1 cellular context compared by ENCODE assay signal in the genomic region with DNA sequence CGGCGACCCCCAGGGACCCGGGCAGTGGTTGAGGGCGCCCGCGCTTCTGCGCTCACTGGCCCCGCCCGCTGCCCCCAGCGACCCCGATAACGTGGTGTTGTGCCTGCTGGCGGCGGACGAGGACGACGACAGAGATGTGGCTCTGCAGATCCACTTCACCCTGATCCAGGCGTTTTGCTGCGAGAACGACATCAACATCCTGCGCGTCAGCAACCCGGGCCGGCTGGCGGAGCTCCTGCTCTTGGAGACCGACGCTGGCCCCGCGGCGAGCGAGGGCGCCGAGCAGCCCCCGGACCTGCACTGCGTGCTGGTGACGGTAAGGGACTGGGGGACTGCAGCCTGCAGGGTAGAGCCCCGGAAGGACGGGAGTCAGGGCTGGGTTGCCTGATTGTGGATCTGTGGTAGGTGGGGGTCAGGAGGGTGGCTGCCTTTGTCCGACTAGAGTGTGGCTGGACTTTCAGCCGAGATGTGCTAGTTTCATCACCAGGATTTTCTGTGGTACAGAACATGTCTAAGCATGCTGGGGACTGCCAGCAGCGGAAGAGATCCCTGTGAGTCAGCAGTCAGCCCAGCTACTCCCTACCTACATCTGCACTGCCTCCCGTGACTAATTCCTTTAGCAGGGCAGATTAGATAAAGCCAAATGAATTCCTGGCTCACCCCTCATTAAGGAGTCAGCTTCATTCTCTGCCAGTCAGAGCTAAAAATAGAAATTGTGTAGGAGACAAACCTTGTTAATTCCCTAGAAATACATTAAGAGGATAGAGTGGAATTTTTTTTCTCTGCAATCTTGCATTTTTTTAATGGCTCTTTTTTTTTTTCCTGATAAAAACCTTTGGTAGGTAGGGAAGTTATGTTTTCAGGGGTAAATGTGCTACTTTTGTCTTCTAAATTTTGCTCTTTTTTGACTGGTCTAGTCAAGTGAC.
TF ChIP-seq lines count a peak whose summit lies in the region.

No MANE protein-coding gene starts in this region.

TF ChIP-seq in K562, 482 proteins besides CTCF, POLR2A, EP300 and RAD21 (continued from another document and continues in another):
- TF ChIP-seq ZFPM2 (CRISPR knock-in tag; IDR thresholded peaks at IDR 0.05), result no peak
- TF ChIP-seq ZNF75A (CRISPR knock-in tag; IDR thresholded peaks at IDR 0.05), result no peak
- TF ChIP-seq, protein P1, sequence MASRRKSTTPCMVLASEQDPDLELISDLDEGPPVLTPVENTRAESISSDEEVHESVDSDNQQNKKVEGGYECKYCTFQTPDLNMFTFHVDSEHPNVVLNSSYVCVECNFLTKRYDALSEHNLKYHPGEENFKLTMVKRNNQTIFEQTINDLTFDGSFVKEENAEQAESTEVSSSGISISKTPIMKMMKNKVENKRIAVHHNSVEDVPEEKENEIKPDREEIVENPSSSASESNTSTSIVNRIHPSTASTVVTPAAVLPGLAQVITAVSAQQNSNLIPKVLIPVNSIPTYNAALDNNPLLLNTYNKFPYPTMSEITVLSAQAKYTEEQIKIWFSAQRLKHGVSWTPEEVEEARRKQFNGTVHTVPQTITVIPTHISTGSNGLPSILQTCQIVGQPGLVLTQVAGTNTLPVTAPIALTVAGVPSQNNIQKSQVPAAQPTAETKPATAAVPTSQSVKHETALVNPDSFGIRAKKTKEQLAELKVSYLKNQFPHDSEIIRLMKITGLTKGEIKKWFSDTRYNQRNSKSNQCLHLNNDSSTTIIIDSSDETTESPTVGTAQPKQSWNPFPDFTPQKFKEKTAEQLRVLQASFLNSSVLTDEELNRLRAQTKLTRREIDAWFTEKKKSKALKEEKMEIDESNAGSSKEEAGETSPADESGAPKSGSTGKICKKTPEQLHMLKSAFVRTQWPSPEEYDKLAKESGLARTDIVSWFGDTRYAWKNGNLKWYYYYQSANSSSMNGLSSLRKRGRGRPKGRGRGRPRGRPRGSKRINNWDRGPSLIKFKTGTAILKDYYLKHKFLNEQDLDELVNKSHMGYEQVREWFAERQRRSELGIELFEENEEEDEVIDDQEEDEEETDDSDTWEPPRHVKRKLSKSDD (conservative IDR thresholded peaks at IDR 0.05; ENCODE audit: low read length), result no peak
- no peak for TF ChIP-seq SRSF7 (optimal IDR thresholded peaks at IDR 0.05; ENCODE audit: low read depth, low read length)
- TF ChIP-seq NONO (IDR thresholded peaks at IDR 0.05; ENCODE audit: low read depth in 2 of 2, low read length in 1 of 2), result peak; percentile 26 to 62; a peak in 1 of 4 replicates
- TF ChIP-seq, protein P2, sequence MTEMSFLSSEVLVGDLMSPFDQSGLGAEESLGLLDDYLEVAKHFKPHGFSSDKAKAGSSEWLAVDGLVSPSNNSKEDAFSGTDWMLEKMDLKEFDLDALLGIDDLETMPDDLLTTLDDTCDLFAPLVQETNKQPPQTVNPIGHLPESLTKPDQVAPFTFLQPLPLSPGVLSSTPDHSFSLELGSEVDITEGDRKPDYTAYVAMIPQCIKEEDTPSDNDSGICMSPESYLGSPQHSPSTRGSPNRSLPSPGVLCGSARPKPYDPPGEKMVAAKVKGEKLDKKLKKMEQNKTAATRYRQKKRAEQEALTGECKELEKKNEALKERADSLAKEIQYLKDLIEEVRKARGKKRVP (CRISPR knock-in tag; IDR thresholded peaks at IDR 0.05), result peak; percentile 89
- TF ChIP-seq, protein P3, sequence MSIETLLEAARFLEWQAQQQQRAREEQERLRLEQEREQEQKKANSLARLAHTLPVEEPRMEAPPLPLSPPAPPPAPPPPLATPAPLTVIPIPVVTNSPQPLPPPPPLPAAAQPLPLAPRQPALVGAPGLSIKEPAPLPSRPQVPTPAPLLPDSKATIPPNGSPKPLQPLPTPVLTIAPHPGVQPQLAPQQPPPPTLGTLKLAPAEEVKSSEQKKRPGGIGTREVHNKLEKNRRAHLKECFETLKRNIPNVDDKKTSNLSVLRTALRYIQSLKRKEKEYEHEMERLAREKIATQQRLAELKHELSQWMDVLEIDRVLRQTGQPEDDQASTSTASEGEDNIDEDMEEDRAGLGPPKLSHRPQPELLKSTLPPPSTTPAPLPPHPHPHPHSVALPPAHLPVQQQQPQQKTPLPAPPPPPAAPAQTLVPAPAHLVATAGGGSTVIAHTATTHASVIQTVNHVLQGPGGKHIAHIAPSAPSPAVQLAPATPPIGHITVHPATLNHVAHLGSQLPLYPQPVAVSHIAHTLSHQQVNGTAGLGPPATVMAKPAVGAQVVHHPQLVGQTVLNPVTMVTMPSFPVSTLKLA (conservative IDR thresholded peaks at IDR 0.05), result peak; percentile 72 to 86
- no peak for TF ChIP-seq ZBED1 (IDR thresholded peaks at IDR 0.05)
- no peak; the same call in 1 of the 2 replicates for TF ChIP-seq CBFB (CRISPR knock-in tag; IDR thresholded peaks at IDR 0.05)
- TF ChIP-seq, protein P4, sequence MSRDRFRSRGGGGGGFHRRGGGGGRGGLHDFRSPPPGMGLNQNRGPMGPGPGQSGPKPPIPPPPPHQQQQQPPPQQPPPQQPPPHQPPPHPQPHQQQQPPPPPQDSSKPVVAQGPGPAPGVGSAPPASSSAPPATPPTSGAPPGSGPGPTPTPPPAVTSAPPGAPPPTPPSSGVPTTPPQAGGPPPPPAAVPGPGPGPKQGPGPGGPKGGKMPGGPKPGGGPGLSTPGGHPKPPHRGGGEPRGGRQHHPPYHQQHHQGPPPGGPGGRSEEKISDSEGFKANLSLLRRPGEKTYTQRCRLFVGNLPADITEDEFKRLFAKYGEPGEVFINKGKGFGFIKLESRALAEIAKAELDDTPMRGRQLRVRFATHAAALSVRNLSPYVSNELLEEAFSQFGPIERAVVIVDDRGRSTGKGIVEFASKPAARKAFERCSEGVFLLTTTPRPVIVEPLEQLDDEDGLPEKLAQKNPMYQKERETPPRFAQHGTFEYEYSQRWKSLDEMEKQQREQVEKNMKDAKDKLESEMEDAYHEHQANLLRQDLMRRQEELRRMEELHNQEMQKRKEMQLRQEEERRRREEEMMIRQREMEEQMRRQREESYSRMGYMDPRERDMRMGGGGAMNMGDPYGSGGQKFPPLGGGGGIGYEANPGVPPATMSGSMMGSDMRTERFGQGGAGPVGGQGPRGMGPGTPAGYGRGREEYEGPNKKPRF (IDR thresholded peaks at IDR 0.05; ENCODE audit: low read depth, low read length), result no peak
- TF ChIP-seq KDM5B (IDR thresholded peaks at IDR 0.05; ENCODE audit: insufficient replicate concordance, low read depth, low read length), result peak; percentile 48
- TF ChIP-seq DNMT1 (IDR thresholded peaks at IDR 0.05), result no peak
- no peak for TF ChIP-seq SIX5 (IDR thresholded peaks at IDR 0.05; ENCODE audit: borderline replicate concordance in 1 of 2, insufficient read depth in 1 of 2, low read depth in 1 of 2, low read length in 2 of 2)
- no peak for TF ChIP-seq ZNF140 (CRISPR knock-in tag; IDR thresholded peaks at IDR 0.05)
- TF ChIP-seq, protein P5, sequence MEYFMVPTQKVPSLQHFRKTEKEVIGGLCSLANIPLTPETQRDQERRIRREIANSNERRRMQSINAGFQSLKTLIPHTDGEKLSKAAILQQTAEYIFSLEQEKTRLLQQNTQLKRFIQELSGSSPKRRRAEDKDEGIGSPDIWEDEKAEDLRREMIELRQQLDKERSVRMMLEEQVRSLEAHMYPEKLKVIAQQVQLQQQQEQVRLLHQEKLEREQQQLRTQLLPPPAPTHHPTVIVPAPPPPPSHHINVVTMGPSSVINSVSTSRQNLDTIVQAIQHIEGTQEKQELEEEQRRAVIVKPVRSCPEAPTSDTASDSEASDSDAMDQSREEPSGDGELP (CRISPR knock-in tag; IDR thresholded peaks at IDR 0.05; ENCODE audit: borderline replicate concordance), result peak; percentile 73
- TF ChIP-seq, protein P6, sequence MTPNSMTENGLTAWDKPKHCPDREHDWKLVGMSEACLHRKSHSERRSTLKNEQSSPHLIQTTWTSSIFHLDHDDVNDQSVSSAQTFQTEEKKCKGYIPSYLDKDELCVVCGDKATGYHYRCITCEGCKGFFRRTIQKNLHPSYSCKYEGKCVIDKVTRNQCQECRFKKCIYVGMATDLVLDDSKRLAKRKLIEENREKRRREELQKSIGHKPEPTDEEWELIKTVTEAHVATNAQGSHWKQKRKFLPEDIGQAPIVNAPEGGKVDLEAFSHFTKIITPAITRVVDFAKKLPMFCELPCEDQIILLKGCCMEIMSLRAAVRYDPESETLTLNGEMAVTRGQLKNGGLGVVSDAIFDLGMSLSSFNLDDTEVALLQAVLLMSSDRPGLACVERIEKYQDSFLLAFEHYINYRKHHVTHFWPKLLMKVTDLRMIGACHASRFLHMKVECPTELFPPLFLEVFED (CRISPR knock-in tag; conservative IDR thresholded peaks at IDR 0.05), result no peak
- peak; percentile 53; the same call in 1 of the 2 replicates for TF ChIP-seq MXI1 (IDR thresholded peaks at IDR 0.05; ENCODE audit: low read depth, low read length)
- TF ChIP-seq ZNF175 (CRISPR knock-in tag; IDR thresholded peaks at IDR 0.05; ENCODE audit: low read depth), result peak; percentile 77; the same call in 1 of the 2 replicates
- TF ChIP-seq FOXK1 (CRISPR knock-in tag; IDR thresholded peaks at IDR 0.05; ENCODE audit: borderline replicate concordance), result peak; percentile 89
- no peak for TF ChIP-seq BDP1 (IDR thresholded peaks at IDR 0.05; ENCODE audit: insufficient read depth, insufficient read length)
- TF ChIP-seq EGR1 (conservative IDR thresholded peaks at IDR 0.05), result peak; percentile 41; the same call in 1 of the 2 replicates
- no peak for TF ChIP-seq TAF15 (IDR thresholded peaks at IDR 0.05; ENCODE audit: low read depth, low read length)
- peak; percentile 90 for TF ChIP-seq CBFA2T2 (conservative IDR thresholded peaks at IDR 0.05)
- no peak for TF ChIP-seq ZZZ3 (IDR thresholded peaks at IDR 0.05)
- peak; percentile 90 for TF ChIP-seq ZBTB7A (IDR thresholded peaks at IDR 0.05; ENCODE audit: borderline replicate concordance, control insufficient read depth, low read depth, low read length)
- TF ChIP-seq, protein P7, sequence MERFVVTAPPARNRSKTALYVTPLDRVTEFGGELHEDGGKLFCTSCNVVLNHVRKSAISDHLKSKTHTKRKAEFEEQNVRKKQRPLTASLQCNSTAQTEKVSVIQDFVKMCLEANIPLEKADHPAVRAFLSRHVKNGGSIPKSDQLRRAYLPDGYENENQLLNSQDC (CRISPR knock-in tag; IDR thresholded peaks at IDR 0.05), result no peak
- TF ChIP-seq, protein P8, sequence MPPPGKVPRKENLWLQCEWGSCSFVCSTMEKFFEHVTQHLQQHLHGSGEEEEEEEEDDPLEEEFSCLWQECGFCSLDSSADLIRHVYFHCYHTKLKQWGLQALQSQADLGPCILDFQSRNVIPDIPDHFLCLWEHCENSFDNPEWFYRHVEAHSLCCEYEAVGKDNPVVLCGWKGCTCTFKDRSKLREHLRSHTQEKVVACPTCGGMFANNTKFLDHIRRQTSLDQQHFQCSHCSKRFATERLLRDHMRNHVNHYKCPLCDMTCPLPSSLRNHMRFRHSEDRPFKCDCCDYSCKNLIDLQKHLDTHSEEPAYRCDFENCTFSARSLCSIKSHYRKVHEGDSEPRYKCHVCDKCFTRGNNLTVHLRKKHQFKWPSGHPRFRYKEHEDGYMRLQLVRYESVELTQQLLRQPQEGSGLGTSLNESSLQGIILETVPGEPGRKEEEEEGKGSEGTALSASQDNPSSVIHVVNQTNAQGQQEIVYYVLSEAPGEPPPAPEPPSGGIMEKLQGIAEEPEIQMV (tag; conservative IDR thresholded peaks at IDR 0.05; ENCODE audit: low read depth), result no peak
- peak in 1 of 2 experiments; percentile 37; a peak in 1 of 3 replicates for TF ChIP-seq CBX3 (IDR thresholded peaks at IDR 0.05; ENCODE audit: borderline replicate concordance in 1 of 2, low read length in 2 of 2)
- 0 out of 2 replicates have a peak, but pooled peaks have one; percentile 22 for TF ChIP-seq SMC3 (conservative IDR thresholded peaks at IDR 0.05; ENCODE audit: insufficient read depth, low read depth, low read length)
- no peak; a peak in 1 of 4 replicates for TF ChIP-seq ETV6 (IDR thresholded peaks at IDR 0.05; ENCODE audit: borderline replicate concordance in 1 of 2, low read depth in 2 of 2, low read length in 1 of 2)
- no peak for TF ChIP-seq ETV6 (CRISPR knock-in tag; IDR thresholded peaks at IDR 0.05; ENCODE audit: borderline replicate concordance)
- peak; percentile 81 for TF ChIP-seq TAL1 (IDR thresholded peaks at IDR 0.05)
- TF ChIP-seq, protein P9, sequence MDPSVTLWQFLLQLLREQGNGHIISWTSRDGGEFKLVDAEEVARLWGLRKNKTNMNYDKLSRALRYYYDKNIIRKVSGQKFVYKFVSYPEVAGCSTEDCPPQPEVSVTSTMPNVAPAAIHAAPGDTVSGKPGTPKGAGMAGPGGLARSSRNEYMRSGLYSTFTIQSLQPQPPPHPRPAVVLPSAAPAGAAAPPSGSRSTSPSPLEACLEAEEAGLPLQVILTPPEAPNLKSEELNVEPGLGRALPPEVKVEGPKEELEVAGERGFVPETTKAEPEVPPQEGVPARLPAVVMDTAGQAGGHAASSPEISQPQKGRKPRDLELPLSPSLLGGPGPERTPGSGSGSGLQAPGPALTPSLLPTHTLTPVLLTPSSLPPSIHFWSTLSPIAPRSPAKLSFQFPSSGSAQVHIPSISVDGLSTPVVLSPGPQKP (CRISPR knock-in tag; IDR thresholded peaks at IDR 0.05), result no peak
- no peak for TF ChIP-seq TRIM28 (IDR thresholded peaks at IDR 0.05)
- TF ChIP-seq ZFP30 (CRISPR knock-in tag; IDR thresholded peaks at IDR 0.05; ENCODE audit: borderline replicate concordance), result no peak
- no peak for TF ChIP-seq KLF13 (tag; IDR thresholded peaks at IDR 0.05; ENCODE audit: borderline replicate concordance, low read depth)
- TF ChIP-seq, protein P10, sequence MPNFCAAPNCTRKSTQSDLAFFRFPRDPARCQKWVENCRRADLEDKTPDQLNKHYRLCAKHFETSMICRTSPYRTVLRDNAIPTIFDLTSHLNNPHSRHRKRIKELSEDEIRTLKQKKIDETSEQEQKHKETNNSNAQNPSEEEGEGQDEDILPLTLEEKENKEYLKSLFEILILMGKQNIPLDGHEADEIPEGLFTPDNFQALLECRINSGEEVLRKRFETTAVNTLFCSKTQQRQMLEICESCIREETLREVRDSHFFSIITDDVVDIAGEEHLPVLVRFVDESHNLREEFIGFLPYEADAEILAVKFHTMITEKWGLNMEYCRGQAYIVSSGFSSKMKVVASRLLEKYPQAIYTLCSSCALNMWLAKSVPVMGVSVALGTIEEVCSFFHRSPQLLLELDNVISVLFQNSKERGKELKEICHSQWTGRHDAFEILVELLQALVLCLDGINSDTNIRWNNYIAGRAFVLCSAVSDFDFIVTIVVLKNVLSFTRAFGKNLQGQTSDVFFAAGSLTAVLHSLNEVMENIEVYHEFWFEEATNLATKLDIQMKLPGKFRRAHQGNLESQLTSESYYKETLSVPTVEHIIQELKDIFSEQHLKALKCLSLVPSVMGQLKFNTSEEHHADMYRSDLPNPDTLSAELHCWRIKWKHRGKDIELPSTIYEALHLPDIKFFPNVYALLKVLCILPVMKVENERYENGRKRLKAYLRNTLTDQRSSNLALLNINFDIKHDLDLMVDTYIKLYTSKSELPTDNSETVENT (CRISPR knock-in tag; IDR thresholded peaks at IDR 0.05), result peak; percentile 66; the same call in 1 of the 2 replicates
